ENCODE assay signal across 1 cellular context in the genomic region with DNA sequence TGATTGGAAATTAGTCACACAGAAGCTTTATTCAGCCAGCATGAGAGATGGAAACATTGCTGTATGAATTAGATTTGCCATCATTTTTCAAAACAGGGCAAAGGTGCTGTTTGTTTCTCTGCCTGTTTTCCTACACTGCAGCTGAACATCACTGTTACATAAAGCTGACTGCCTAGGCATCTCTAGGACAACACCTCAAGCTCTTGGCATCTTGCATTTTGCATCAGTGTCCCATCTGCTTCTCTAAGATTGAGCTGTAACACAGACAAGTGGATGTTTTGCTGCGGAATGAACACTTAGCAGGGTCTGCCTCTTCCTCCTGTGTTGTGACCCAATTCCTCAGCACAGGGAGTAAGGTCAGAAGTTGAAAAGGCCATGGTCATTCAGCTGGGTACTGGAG.
TF ChIP-seq lines count a peak whose summit lies in the region.

No MANE protein-coding gene starts in this region.

TF ChIP-seq in H1, 55 proteins besides CTCF, POLR2A, EP300 and RAD21:
- TF ChIP-seq EGR1 (IDR thresholded peaks at IDR 0.05; ENCODE audit: borderline replicate concordance, low read depth, low read length) = no peak
- no peak for TF ChIP-seq SIRT6 (IDR thresholded peaks at IDR 0.05; ENCODE audit: low read length)
- TF ChIP-seq MAFK (IDR thresholded peaks at IDR 0.05; ENCODE audit: low read depth, low read length) = no peak
- no peak for TF ChIP-seq CBX5 (IDR thresholded peaks at IDR 0.05; ENCODE audit: low read depth, low read length)
- no peak for TF ChIP-seq TAF1 (IDR thresholded peaks at IDR 0.05; ENCODE audit: low read depth, low read length)
- TF ChIP-seq SP4 (IDR thresholded peaks at IDR 0.05; ENCODE audit: low read length) = no peak
- TF ChIP-seq POLR2AphosphoS5 (IDR thresholded peaks at IDR 0.05; ENCODE audit: low read depth, low read length) = no peak
- no peak for TF ChIP-seq CHD1 (IDR thresholded peaks at IDR 0.05; ENCODE audit: low read depth, low read length)
- TF ChIP-seq TBP (IDR thresholded peaks at IDR 0.05; ENCODE audit: low read depth, low read length) = no peak
- TF ChIP-seq NRF1 (IDR thresholded peaks at IDR 0.05; ENCODE audit: low read depth, low read length) = no peak
- TF ChIP-seq SIN3A (conservative IDR thresholded peaks at IDR 0.05 in 1 of 2, IDR thresholded peaks at IDR 0.05 in 1 of 2; ENCODE audit: low read depth in 1 of 2, low read length in 2 of 2) = no peak
- TF ChIP-seq, protein P1, sequence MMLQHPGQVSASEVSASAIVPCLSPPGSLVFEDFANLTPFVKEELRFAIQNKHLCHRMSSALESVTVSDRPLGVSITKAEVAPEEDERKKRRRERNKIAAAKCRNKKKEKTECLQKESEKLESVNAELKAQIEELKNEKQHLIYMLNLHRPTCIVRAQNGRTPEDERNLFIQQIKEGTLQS (IDR thresholded peaks at IDR 0.05; ENCODE audit: insufficient read depth, low read depth, low read length) = no peak
- TF ChIP-seq JUN (IDR thresholded peaks at IDR 0.05; ENCODE audit: low read depth, low read length) = no peak
- no peak for TF ChIP-seq GTF2F1 (IDR thresholded peaks at IDR 0.05; ENCODE audit: borderline replicate concordance, low read depth, low read length)
TF ChIP-seq in H1: peak in this region for 0.
